Comparison of ENCODE assay signal across 17 cellular contexts in the genomic region with DNA sequence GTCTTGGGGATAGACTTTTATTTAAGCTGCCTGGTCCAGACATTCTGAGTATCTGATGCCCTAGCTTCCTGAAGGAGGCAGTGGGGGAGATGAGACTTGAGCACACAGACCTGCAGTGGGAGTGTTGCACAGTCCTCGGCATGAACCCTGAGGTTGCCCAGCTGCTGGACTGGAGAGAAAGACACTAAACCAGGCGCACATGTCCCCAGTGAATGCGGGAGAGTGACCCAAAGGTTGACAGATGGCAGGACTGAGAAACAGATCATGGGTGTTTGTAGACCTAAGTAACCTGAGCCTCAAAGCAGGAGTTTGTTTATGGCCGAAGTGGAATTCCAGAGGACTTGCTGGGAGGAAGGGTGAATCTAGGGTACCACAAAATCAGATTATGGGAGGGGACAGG.
"Had no signal": no experiment of that assay in that cellular context is flagged by ENCODE, and none has a peak within 500 bp of the region (broad histone marks: within the 10 kb centered on the region; RNA-seq: fewer than 3 reads in every experiment).

No MANE protein-coding gene starts in this region.

- H3K4me3 Mint-ChIP-seq: activated T-helper 17 cell treated with anti-CD3 and anti-CD28 coated beads, Interleukin-2, amount 50 U/mL, for 72 hours; central memory CD8-positive, alpha-beta T cell; natural killer cell treated with Interleukin-12 subunit alpha and Interleukin-12 subunit beta and Interleukin-15 and Interleukin-18, amount 100 ng/mL, for 72 hours had no signal

- H3K4me1 ChIP-seq: foreskin keratinocyte, transverse colon had no signal

- H3K4me3 ChIP-seq: psoas muscle, transverse colon had no signal

- H3K36me3 ChIP-seq: brain microvascular endothelial cell, transverse colon had no signal

- H3K9me3 Mint-ChIP-seq: activated T-helper 17 cell treated with anti-CD3 and anti-CD28 coated beads, Interleukin-2, amount 50 U/mL, for 72 hours; central memory CD8-positive, alpha-beta T cell had no signal

- DNase-seq: activated CD4-positive, alpha-beta T cell treated with anti-CD3 and anti-CD28 coated beads, Interleukin-2, amount 50 U/mL, for 1 hour; activated naive CD4-positive, alpha-beta T cell treated with Interleukin-2 at 50 U/mL for 16 hours; anterior cingulate cortex; brain microvascular endothelial cell; cortex of kidney; effector memory CD4-positive, alpha-beta T cell; foreskin keratinocyte; kidney glomerular epithelial cell; mesenchymal stem cell; psoas muscle; small intestine; stimulated activated naive CD8-positive, alpha-beta T cell treated with anti-CD3 and anti-CD28 coated beads, Interleukin-15, Interleukin-2, amounts not matched to agents 100 U/mL and 50 U/mL, for 24 hours; T-helper 2 cell; transverse colon had no signal

- ATAC-seq: activated T-helper 17 cell treated with anti-CD3 and anti-CD28 coated beads, Interleukin-2, amount 50 U/mL, for 72 hours; foreskin keratinocyte; natural killer cell treated with Interleukin-12 subunit alpha and Interleukin-12 subunit beta and Interleukin-15 and Interleukin-18, amount 100 ng/mL, for 72 hours; stimulated activated naive CD8-positive, alpha-beta T cell treated with anti-CD3 and anti-CD28 coated beads, Interleukin-15, Interleukin-2, amounts not matched to agents 100 U/mL and 50 U/mL, for 24 hours had no signal

- H3K27ac Mint-ChIP-seq: activated T-helper 17 cell treated with anti-CD3 and anti-CD28 coated beads, Interleukin-2, amount 50 U/mL, for 72 hours; natural killer cell treated with Interleukin-12 subunit alpha and Interleukin-12 subunit beta and Interleukin-15 and Interleukin-18, amount 100 ng/mL, for 72 hours had no signal

- H3K27me3 ChIP-seq: foreskin keratinocyte had no signal

- H3K27ac ChIP-seq: brain microvascular endothelial cell, foreskin keratinocyte, psoas muscle, transverse colon had no signal

- H3K4me1 Mint-ChIP-seq: activated T-helper 17 cell treated with anti-CD3 and anti-CD28 coated beads, Interleukin-2, amount 50 U/mL, for 72 hours; central memory CD8-positive, alpha-beta T cell had no signal
